Comparison of ENCODE assay signal across 16 cellular contexts in genomic region chr14:96538663-96539317, GRCh38. TPM values are rescaled to one million over a fixed set of nuclear protein-coding genes. Genes with fewer than 3 reads are reported as not detected.
DNase-seq lines count a peak whose midpoint lies in the region; ATAC-seq and TF ChIP-seq lines count a peak whose summit lies in the region.
"Had no signal": no experiment of that assay in that cellular context is flagged by ENCODE, and none has a peak within 500 bp of the region (broad histone marks: within the 10 kb centered on the region; RNA-seq: fewer than 3 reads in every experiment).

No MANE protein-coding gene starts in this region.

- POLR2A ChIA-PET in PC-3 (lab: Charles Lee; ENCODE audit: unreplicated experiment): no interaction called here

- H2BK12ac ChIP-seq in mesenchymal stem cell (ENCODE audit: low read length in 2 of 2): no peak overlapping the region

- peaks cover 9% of the 10 kb centered on the region for H3K4me1 Mint-ChIP-seq in endodermal cell
- H3K4me1 Mint-ChIP-seq: nephron progenitor cell had no signal

- H4K91ac ChIP-seq in mesenchymal stem cell (ENCODE audit: low read length): no peak overlapping the region

- peaks cover 25% of the 10 kb centered on the region for H3K36me3 Mint-ChIP-seq in endodermal cell (ENCODE audit: low read depth)

- no peak overlapping the region for H3K4me3 Mint-ChIP-seq in endodermal cell
- H3K4me3 Mint-ChIP-seq: activated B cell treated with CpG ODN at 0.5 μM for 24 hours, nephron progenitor cell had no signal

- ATAC-seq in PC-3 (peak; percentile 29; the same call in 1 of the 2 replicates), HG03196 (IDR thresholded peaks at IDR 0.05; ENCODE audit: unreplicated experiment) (no peak), GM18909 (IDR thresholded peaks at IDR 0.05; ENCODE audit: poor library complexity, unreplicated experiment) (no peak)
- ATAC-seq: activated naive CD4-positive, alpha-beta T cell treated with anti-CD3 and anti-CD28 coated beads, Interleukin-2, amount 50 U/mL, for 72 hours had no signal

- no TSS peak for BruUV-seq in PC-3 (replicated peaks; lab: Mats Ljungman, UMichigan)

- H2BK5ac ChIP-seq in mesenchymal stem cell (ENCODE audit: low read depth, low read length, poor library complexity, severe bottlenecking): no peak overlapping the region

- peaks cover 59% of the 10 kb centered on the region for H3K36me3 ChIP-seq in DOHH2 (ENCODE audit: control insufficient read depth, low read length)
- peaks cover 32% of the 10 kb centered on the region for H3K36me3 ChIP-seq in PC-3 (ENCODE audit: low read depth, low read length)
- peaks cover 83% of the 10 kb centered on the region for H3K36me3 ChIP-seq in endodermal cell (ENCODE audit: control insufficient read depth, insufficient read depth, low read length)
- H3K36me3 ChIP-seq in mesenchymal stem cell (ENCODE audit: control insufficient read depth in 1 of 2, insufficient read depth in 2 of 2, low read depth in 1 of 2, low read length in 2 of 2): peaks cover 0 to 82% of the 10 kb centered on the region in 2 experiments
- H3K36me3 ChIP-seq in HAP-1 (replicated peaks): peaks cover 36% of the 10 kb centered on the region
- H3K36me3 ChIP-seq: breast epithelium had no signal

- TF ChIP-seq CTCF in DOHH2 (IDR thresholded peaks at IDR 0.05; ENCODE audit: low read depth, low read length, poor library complexity, severe bottlenecking): no peak
- TF ChIP-seq CTCF in PC-3 (conservative IDR thresholded peaks at IDR 0.05; ENCODE audit: low read depth, low read length): no peak
- no peak for TF ChIP-seq CTCF in endodermal cell (conservative IDR thresholded peaks at IDR 0.05)

- WGBS in endodermal cell (ENCODE audit: insufficient coverage in 1 of 2, insufficient read length in 1 of 2), 2 experiments: 88 to 89% methylated on average over 1 to 2 of the region's 2 CpGs
- WGBS in mesenchymal stem cell: 100% methylated on average over 1 of the region's 2 CpGs

- H4K20me1 ChIP-seq in DOHH2 (ENCODE audit: control insufficient read depth, insufficient read depth, low read depth, low read length) (no peaks in the 10 kb centered on the region; the same call in 1 of the 2 replicates), PC-3 (ENCODE audit: low read length) (no peaks in the 10 kb centered on the region)

- CTCF ChIA-PET in PC-3 (lab: Charles Lee): no interaction called here

- H3K9me3 Mint-ChIP-seq in endodermal cell: no peaks in the 10 kb centered on the region
- H3K9me3 Mint-ChIP-seq: activated B cell treated with CpG ODN at 0.5 μM for 24 hours; activated naive CD4-positive, alpha-beta T cell treated with anti-CD3 and anti-CD28 coated beads, Interleukin-2, amount 50 U/mL, for 72 hours; nephron progenitor cell had no signal

- no peaks in the 10 kb centered on the region for H3K79me2 ChIP-seq in DOHH2 (ENCODE audit: control insufficient read depth, low read length)
- no peaks in the 10 kb centered on the region for H3K79me2 ChIP-seq in PC-3 (ENCODE audit: low read length)

- H4K8ac ChIP-seq in mesenchymal stem cell (ENCODE audit: low read length): no peak overlapping the region

- intact Hi-C loops in PC-3 (cut with micrococcal nuclease): no loop called here

- H3K9ac ChIP-seq in PC-3 (ENCODE audit: low read length) (no peak overlapping the region), endodermal cell (ENCODE audit: extremely low read depth, low read length, poor library complexity, severe bottlenecking) (no peak overlapping the region), mesenchymal stem cell (ENCODE audit: low read length) (no peak overlapping the region)

- H3K27me3 Mint-ChIP-seq in endodermal cell (ENCODE audit: insufficient read depth): no peaks in the 10 kb centered on the region
- H3K27me3 Mint-ChIP-seq: activated B cell treated with CpG ODN at 0.5 μM for 24 hours had no signal

- in situ Hi-C loops in HAP-1 (cut with MboI; ENCODE audit: low sequenced_read_pairs): no loop called here

- no peak overlapping the region for H2BK15ac ChIP-seq in mesenchymal stem cell (ENCODE audit: low read depth, poor library complexity, severe bottlenecking)

- no peaks in the 10 kb centered on the region for H3K9me2 ChIP-seq in DOHH2 (replicated peaks; ENCODE audit: control insufficient read depth, low read length)
- H3K9me2 ChIP-seq in PC-3 (replicated peaks; ENCODE audit: low read length): no peaks in the 10 kb centered on the region

- H3K27ac ChIP-seq in DOHH2 (ENCODE audit: low read depth, low read length): peak overlapping the region; percentile 16; the same call in 1 of the 2 replicates
- H3K27ac ChIP-seq in PC-3 (ENCODE audit: low read length): no peak overlapping the region
- H3K27ac ChIP-seq in endodermal cell (ENCODE audit: low read depth, low read length): no peak overlapping the region
- peak overlapping the region; percentile 74 for H3K27ac ChIP-seq in mesenchymal stem cell (ENCODE audit: low read length, poor library complexity, severe bottlenecking)
- H3K27ac ChIP-seq: breast epithelium had no signal

- H3K18ac ChIP-seq in mesenchymal stem cell (ENCODE audit: low read depth in 1 of 2, low read length in 2 of 2): no peak overlapping the region

- no peak overlapping the region for H3K23ac ChIP-seq in mesenchymal stem cell (ENCODE audit: low read length in 2 of 2)

- no peak overlapping the region for H2BK120ac ChIP-seq in mesenchymal stem cell (ENCODE audit: low read depth, low read length)

- peak overlapping the region; percentile 16 for H3K27ac Mint-ChIP-seq in endodermal cell
- H3K27ac Mint-ChIP-seq: activated B cell treated with CpG ODN at 0.5 μM for 24 hours, nephron progenitor cell had no signal

- H3K4ac ChIP-seq in mesenchymal stem cell (ENCODE audit: low read depth in 1 of 2, low read length in 2 of 2): no peak overlapping the region

- H3K4me1 ChIP-seq in DOHH2 (ENCODE audit: control insufficient read depth, low read length) (peaks cover 34% of the 10 kb centered on the region), PC-3 (ENCODE audit: insufficient read depth, low read length) (no peaks in the 10 kb centered on the region), endodermal cell (ENCODE audit: control insufficient read depth, insufficient read depth, low read length) (no peaks in the 10 kb centered on the region), mesenchymal stem cell (ENCODE audit: control insufficient read depth, insufficient read depth, low read depth, low read length) (peaks cover 1% of the 10 kb centered on the region), HAP-1 (no peaks in the 10 kb centered on the region)
- H3K4me1 ChIP-seq: breast epithelium had no signal

- H3K4me2 ChIP-seq in DOHH2 (ENCODE audit: low read length) (peak overlapping the region; percentile 12; the same call in 1 of the 2 replicates), PC-3 (ENCODE audit: low read length) (no peak overlapping the region), mesenchymal stem cell (ENCODE audit: low read length, poor library complexity, severe bottlenecking) (no peak overlapping the region)

- DNase-seq in PC-3: peak; percentile 24
- DNase-seq in endodermal cell: no peak
- DNase-seq in mesenchymal stem cell: no peak
- DNase-seq in stimulated activated CD4-positive, alpha-beta T cell treated with anti-CD3 and anti-CD28 coated beads, Interleukin-4, amount 100 ng/mL, for 4 hours: no peak
- no peak for DNase-seq in HAP-1 (ENCODE audit: low spot score in 2 of 2)
- DNase-seq: activated B cell treated with CpG ODN at 0.5 μM for 24 hours; activated CD8-positive, alpha-beta memory T cell treated with anti-CD3 and anti-CD28 coated beads, Interleukin-2, amount 50 U/mL, for 4 hours; DMS79 treated with DMSO at 0.1 percent for 48 hours; NCI-H2029; NCI-H524 treated with DMSO at 0.1 percent for 48 hours; nephron progenitor cell had no signal

- H2AFZ ChIP-seq in PC-3 (ENCODE audit: low read length) (no peak overlapping the region), mesenchymal stem cell (ENCODE audit: low read depth, low read length) (no peak overlapping the region)

- H2AK5ac ChIP-seq in mesenchymal stem cell (ENCODE audit: low read length, severe bottlenecking): no peak overlapping the region

- no peak overlapping the region for H3K14ac ChIP-seq in mesenchymal stem cell (ENCODE audit: low read length in 2 of 2)

- no peaks in the 10 kb centered on the region for H3K27me3 ChIP-seq in DOHH2 (ENCODE audit: control insufficient read depth, low read length)
- H3K27me3 ChIP-seq in PC-3 (ENCODE audit: low read length): no peaks in the 10 kb centered on the region
- no peaks in the 10 kb centered on the region for H3K27me3 ChIP-seq in endodermal cell (ENCODE audit: control insufficient read depth, insufficient read depth, low read length, poor library complexity, severe bottlenecking)
- H3K27me3 ChIP-seq in mesenchymal stem cell (ENCODE audit: control insufficient read depth in 1 of 2, insufficient read depth in 1 of 2, low read length in 2 of 2): no peaks in the 10 kb centered on the region
- H3K27me3 ChIP-seq in HAP-1 (ENCODE audit: low read depth): no peaks in the 10 kb centered on the region
- H3K27me3 ChIP-seq: breast epithelium had no signal

- peaks cover 1% of the 10 kb centered on the region for H3K79me1 ChIP-seq in mesenchymal stem cell (replicated peaks; ENCODE audit: low read length, poor library complexity, severe bottlenecking)

- H3K4me3 ChIP-seq in DOHH2 (ENCODE audit: low read length): no peak overlapping the region
- H3K4me3 ChIP-seq in PC-3 (ENCODE audit: low read length): no peak overlapping the region
- no peak overlapping the region for H3K4me3 ChIP-seq in endodermal cell (ENCODE audit: low read length)
- H3K4me3 ChIP-seq in mesenchymal stem cell (ENCODE audit: insufficient read depth in 1 of 2, low read depth in 1 of 2, low read length in 2 of 2): no peak overlapping the region
- H3K4me3 ChIP-seq in HAP-1: no peak overlapping the region
- H3K4me3 ChIP-seq: breast epithelium had no signal

- H3F3A ChIP-seq in DOHH2 (ENCODE audit: control insufficient read depth, insufficient read depth) (0 out of 2 replicates have a peak, but pooled peaks cover 3% of the 10 kb centered on the region), PC-3 (ENCODE audit: low read length, unreplicated experiment) (no peaks in the 10 kb centered on the region)

- H3K9me3 ChIP-seq in DOHH2 (ENCODE audit: control insufficient read depth, insufficient read depth, low read length): no peaks in the 10 kb centered on the region
- no peaks in the 10 kb centered on the region for H3K9me3 ChIP-seq in PC-3 (ENCODE audit: low read length)
- no peaks in the 10 kb centered on the region for H3K9me3 ChIP-seq in endodermal cell (ENCODE audit: control insufficient read depth, low read length)
- H3K9me3 ChIP-seq in mesenchymal stem cell (ENCODE audit: control insufficient read depth, low read length): no peaks in the 10 kb centered on the region
- H3K9me3 ChIP-seq in HAP-1: no peaks in the 10 kb centered on the region
- H3K9me3 ChIP-seq: breast epithelium had no signal

RNA-seq across cellular contexts. Expression of gene PAPOLA, which starts 36.6 kb away (rescaled TPM):
- total RNA-seq in PC-3 (2014; rRNA removed): 111 and 123 TPM in 2 replicates
- total RNA-seq in endodermal cell: 100 to 1,000 TPM; 218 to 225 TPM
- polyA plus RNA-seq in endodermal cell (2013, experiment 1 of 2): 183 TPM
- 197 TPM for polyA plus RNA-seq in endodermal cell (2013, experiment 2 of 2)
- polyA plus RNA-seq in mesenchymal stem cell (2013, experiment 1 of 2): 130 TPM
- 136 TPM for polyA plus RNA-seq in mesenchymal stem cell (2013, experiment 2 of 2)

Comparison
In these comparisons a context has a peak if more than half of its experiments do, and no peak if none do; other contexts are left out.
1. H3K27ac ChIP-seq: peak in DOHH2 (single experiment) and mesenchymal stem cell (single experiment); none in PC-3 (single experiment) and endodermal cell (single experiment).